Comparison of ENCODE assay signal across 21 cellular contexts in genomic region chr15:61598655-61599054, GRCh38.
A peak's percentile ranks its signal among the peaks of the same experiment; 100 is the strongest.
DNase-seq lines count a peak whose midpoint lies in the region; ATAC-seq and TF ChIP-seq lines count a peak whose summit lies in the region.
"Had no signal": no experiment of that assay in that cellular context is flagged by ENCODE, and none has a peak within 500 bp of the region (broad histone marks: within the 10 kb centered on the region; RNA-seq: fewer than 3 reads in every experiment).

No MANE protein-coding gene starts in this region.

- H3K36me3 Mint-ChIP-seq in WTC11: no peaks in the 10 kb centered on the region
- no peaks in the 10 kb centered on the region for H3K36me3 Mint-ChIP-seq in activated CD4-positive, alpha-beta T cell treated with anti-CD3 and anti-CD28 coated beads, Interleukin-2, amount 10 ng/mL, durations not matched to agents 24 days and 14 days (ENCODE audit: low read depth)

- ATAC-seq in WTC11: no peak
- ATAC-seq: K562, lower lobe of right lung, upper lobe of right lung had no signal

- DNase-seq in DMS53 (lab: John Stamatoyannopoulos, UW) (peak; percentile 69), DMS53 treated with DMSO at 0.1 percent for 48 hours (lab: John Stamatoyannopoulos, UW; ENCODE audit: unreplicated experiment) (no peak), NCI-H1092 (lab: John Stamatoyannopoulos, UW) (peak; percentile 49), NCI-H524 treated with DMSO at 0.1 percent for 48 hours (lab: John Stamatoyannopoulos, UW) (peak; percentile 31), globus pallidus (ENCODE audit: low spot score) (peak; percentile 0), WTC11 (ENCODE audit: low spot score) (no peak), A172 (ENCODE audit: low spot score) (no peak)
- DNase-seq in activated CD4-positive, alpha-beta T cell treated with anti-CD3 and anti-CD28 coated beads, Interleukin-2, amount 10 ng/mL, durations not matched to agents 24 days and 14 days: no peak
- DNase-seq: 8988T; activated CD8-positive, alpha-beta memory T cell treated with anti-CD3 and anti-CD28 coated beads, Interleukin-2, amount 50 U/mL, for 48 hours; activated effector memory CD4-positive, alpha-beta T cell treated with anti-CD3 and anti-CD28 coated beads, Interleukin-2, amount 50 U/mL, for 16 hours; BE2C; lower lobe of right lung; MM.1S; NCI-H226; Peyer's patch; T-helper 2 cell; upper lobe of right lung had no signal

- peaks cover 4% of the 10 kb centered on the region for H3K9me3 Mint-ChIP-seq in WTC11
- H3K9me3 Mint-ChIP-seq in activated CD4-positive, alpha-beta T cell treated with anti-CD3 and anti-CD28 coated beads, Interleukin-2, amount 10 ng/mL, durations not matched to agents 24 days and 14 days: no peaks in the 10 kb centered on the region
- H3K9me3 Mint-ChIP-seq: neural crest cell had no signal

- CTCF ChIA-PET in WTC11 (lab: Charles Lee): interaction anchor here (1.0 to 1.3 kb wide), 2 partner anchors 235 to 369 kb away, joined by 4 to 5 read pairs; no protein-coding TSS in a partner anchor

- no peak overlapping the region for H3K4me3 Mint-ChIP-seq in WTC11
- no peak overlapping the region for H3K4me3 Mint-ChIP-seq in activated CD4-positive, alpha-beta T cell treated with anti-CD3 and anti-CD28 coated beads, Interleukin-2, amount 10 ng/mL, durations not matched to agents 24 days and 14 days
- H3K4me3 Mint-ChIP-seq: neural crest cell had no signal

- POLR2A ChIA-PET in WTC11 (lab: Charles Lee): no interaction called here

- no peak overlapping the region for H3K27ac Mint-ChIP-seq in WTC11
- H3K27ac Mint-ChIP-seq in activated CD4-positive, alpha-beta T cell treated with anti-CD3 and anti-CD28 coated beads, Interleukin-2, amount 10 ng/mL, durations not matched to agents 24 days and 14 days: no peak overlapping the region
- H3K27ac Mint-ChIP-seq: progenitor cell of endocrine pancreas had no signal

- TF ChIP-seq CTCF in WTC11 (IDR thresholded peaks at IDR 0.05): no peak

- intact Hi-C loops in activated CD4-positive, alpha-beta T cell treated with anti-CD3 and anti-CD28 coated beads, Interleukin-2, amount 10 ng/mL, durations not matched to agents 24 days and 14 days (cut with micrococcal nuclease): no loop called here

- no peaks in the 10 kb centered on the region for H3K27me3 Mint-ChIP-seq in WTC11 (ENCODE audit: low read depth)
- peaks cover 2% of the 10 kb centered on the region for H3K27me3 Mint-ChIP-seq in activated CD4-positive, alpha-beta T cell treated with anti-CD3 and anti-CD28 coated beads, Interleukin-2, amount 10 ng/mL, durations not matched to agents 24 days and 14 days

- H3K4me1 Mint-ChIP-seq in WTC11: peaks cover 12% of the 10 kb centered on the region
- no peaks in the 10 kb centered on the region for H3K4me1 Mint-ChIP-seq in activated CD4-positive, alpha-beta T cell treated with anti-CD3 and anti-CD28 coated beads, Interleukin-2, amount 10 ng/mL, durations not matched to agents 24 days and 14 days

TF ChIP-seq in WTC11, 78 proteins besides CTCF, POLR2A, EP300 and RAD21:
- no peak for TF ChIP-seq USF2 (CRISPR knock-in tag; IDR thresholded peaks at IDR 0.05)

Comparison
In these comparisons a context has a peak if more than half of its experiments do, and no peak if none do; other contexts are left out.
1. DNase-seq: peak in DMS53 (single experiment), NCI-H1092 (single experiment), NCI-H524 treated with DMSO at 0.1 percent for 48 hours (single experiment) and globus pallidus (single experiment); none in DMS53 treated with DMSO at 0.1 percent for 48 hours (single experiment), WTC11 (single experiment), activated CD4-positive, alpha-beta T cell treated with anti-CD3 and anti-CD28 coated beads, Interleukin-2, amount 10 ng/mL, durations not matched to agents 24 days and 14 days (single experiment) and A172 (single experiment).